ENCODE assay signal across 12 cellular contexts in the genomic region with DNA sequence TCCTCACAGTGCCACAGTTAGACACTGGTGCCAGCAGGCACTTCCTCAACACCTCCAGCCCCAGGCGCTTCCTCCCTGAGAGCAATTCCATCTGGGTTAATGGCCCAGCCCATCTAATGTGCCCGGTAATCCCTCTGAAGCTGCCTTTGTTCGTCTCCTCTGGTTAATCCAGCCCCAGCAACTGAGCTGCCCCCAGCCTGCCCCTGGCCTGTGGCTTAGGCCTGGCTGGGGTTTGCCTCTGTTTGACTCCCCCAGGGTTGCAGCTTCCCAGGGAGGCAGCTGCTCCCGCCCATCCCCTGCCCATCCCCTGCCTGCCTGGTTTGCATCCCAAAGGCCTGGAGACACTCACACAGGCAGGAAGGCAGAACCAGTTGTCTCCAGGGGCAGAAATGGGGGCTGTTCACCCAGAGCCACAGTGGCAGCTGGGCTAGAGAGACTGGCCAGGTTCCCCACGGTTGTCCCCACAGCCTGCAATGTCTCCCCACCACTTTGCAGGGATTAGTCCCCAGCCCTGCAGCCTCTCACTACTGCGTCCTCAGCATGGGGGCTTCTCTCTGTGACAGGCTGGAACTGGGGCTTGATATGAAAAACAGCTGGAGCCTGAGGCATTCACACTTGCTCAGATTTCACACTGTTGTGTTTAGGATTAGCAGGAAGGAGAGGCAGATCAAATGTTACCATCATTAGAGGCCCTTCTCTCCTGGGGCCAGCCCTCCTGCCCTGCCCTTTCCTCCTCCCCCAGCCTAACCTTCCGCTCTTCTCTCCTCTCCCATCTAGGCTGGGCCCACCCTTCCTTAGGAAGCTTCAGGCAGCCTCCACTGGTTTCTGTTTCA.
A peak's percentile ranks its signal among the peaks of the same experiment; 100 is the strongest.
DNase-seq lines count a peak whose midpoint lies in the region; ATAC-seq, FAIRE-seq and TF ChIP-seq lines count a peak whose summit lies in the region.
"Had no signal": no experiment of that assay in that cellular context is flagged by ENCODE, and none has a peak within 500 bp of the region (broad histone marks: within the 10 kb centered on the region; RNA-seq: fewer than 3 reads in every experiment).

No MANE protein-coding gene starts in this region.

- 63 to 80% methylated on average over 7 of the region's 7 CpGs for WGBS in pancreas, 2 donors

- TF ChIP-seq CTCF in pancreas (IDR thresholded peaks at IDR 0.05): no peak

- DNase-seq in DMS53 (lab: John Stamatoyannopoulos, UW) (peak; percentile 15), DMS53 treated with DMSO at 0.1 percent for 48 hours (lab: John Stamatoyannopoulos, UW; ENCODE audit: unreplicated experiment) (no peak), SK-N-MC (ENCODE audit: low read depth, low spot score) (peak; percentile 73), islet precursor cell (peak; percentile 96), pancreas (no peak), SHP77 (lab: John Stamatoyannopoulos, UW) (no peak)
- DNase-seq: NCI-H2029; stimulated activated CD4-positive, alpha-beta T cell treated with anti-CD3 and anti-CD28 coated beads, Interleukin-1b, Interleukin-23, amount 100 ng/mL, for 48 hours had no signal

- no peaks in the 10 kb centered on the region for H3K4me1 ChIP-seq in pancreas
- H3K4me1 ChIP-seq: suprapubic skin had no signal

- no peaks in the 10 kb centered on the region for H3K27me3 ChIP-seq in pancreas
- H3K27me3 ChIP-seq: suprapubic skin had no signal

- H3K4me3 ChIP-seq in SK-N-MC (peak overlapping the region; percentile 61), pancreas (no peak overlapping the region)
- H3K4me3 ChIP-seq: suprapubic skin had no signal

- H3K36me3 ChIP-seq in SK-N-MC (ENCODE audit: insufficient read depth, low read length) (no peaks in the 10 kb centered on the region), pancreas (no peaks in the 10 kb centered on the region)
- H3K36me3 ChIP-seq: suprapubic skin had no signal

- ATAC-seq in stimulated activated memory B cell treated with anti-CD40 and anti-IgM and Interleukin-4, amounts not matched to agents 10 μg/mL and 1 μg/mL and 100 μg/mL, for 72 hours: peak; percentile 39
- ATAC-seq in GM18907 (IDR thresholded peaks at IDR 0.05; ENCODE audit: unreplicated experiment): no peak
- no peak for ATAC-seq in pancreas

- H3K9ac ChIP-seq in SK-N-MC (ENCODE audit: insufficient read length): no peak overlapping the region

- H3K36me3 Mint-ChIP-seq in stimulated activated memory B cell treated with anti-CD40 and anti-IgM and Interleukin-4, amounts not matched to agents 10 μg/mL and 1 μg/mL and 100 μg/mL, for 72 hours: no peaks in the 10 kb centered on the region

- H3K9me3 ChIP-seq in SK-N-MC (ENCODE audit: low read depth, low read length) (no peaks in the 10 kb centered on the region), pancreas (no peaks in the 10 kb centered on the region)
- H3K9me3 ChIP-seq: suprapubic skin had no signal

- no peak for FAIRE-seq in pancreas (lab: Jason Lieb, UNC)

- H3K27me3 Mint-ChIP-seq in stimulated activated memory B cell treated with anti-CD40 and anti-IgM and Interleukin-4, amounts not matched to agents 10 μg/mL and 1 μg/mL and 100 μg/mL, for 72 hours: no peaks in the 10 kb centered on the region

- intact Hi-C loops in pancreas (cut with DNase I): no loop called here

- no peak overlapping the region for H3K4me3 Mint-ChIP-seq in stimulated activated memory B cell treated with anti-CD40 and anti-IgM and Interleukin-4, amounts not matched to agents 10 μg/mL and 1 μg/mL and 100 μg/mL, for 72 hours
- H3K4me3 Mint-ChIP-seq: memory B cell had no signal

- no peak overlapping the region for H3K27ac Mint-ChIP-seq in stimulated activated memory B cell treated with anti-CD40 and anti-IgM and Interleukin-4, amounts not matched to agents 10 μg/mL and 1 μg/mL and 100 μg/mL, for 72 hours
- H3K27ac Mint-ChIP-seq: memory B cell had no signal

- H3K27ac ChIP-seq in SK-N-MC (peak overlapping the region; percentile 73; the same call in 1 of the 2 replicates), pancreas (no peak overlapping the region)
- H3K27ac ChIP-seq: suprapubic skin had no signal

- H3K4me1 Mint-ChIP-seq in stimulated activated memory B cell treated with anti-CD40 and anti-IgM and Interleukin-4, amounts not matched to agents 10 μg/mL and 1 μg/mL and 100 μg/mL, for 72 hours: no peaks in the 10 kb centered on the region

- H3K9me3 Mint-ChIP-seq in stimulated activated memory B cell treated with anti-CD40 and anti-IgM and Interleukin-4, amounts not matched to agents 10 μg/mL and 1 μg/mL and 100 μg/mL, for 72 hours: peaks cover 4% of the 10 kb centered on the region

Comparison
In these comparisons a context has a peak if more than half of its experiments do, and no peak if none do; other contexts are left out.
1. DNase-seq: peak in DMS53 (single experiment), SK-N-MC (single experiment) and islet precursor cell (single experiment); none in DMS53 treated with DMSO at 0.1 percent for 48 hours (single experiment), pancreas (0 of 6) and SHP77 (0 of 2).